In the genomic region with DNA sequence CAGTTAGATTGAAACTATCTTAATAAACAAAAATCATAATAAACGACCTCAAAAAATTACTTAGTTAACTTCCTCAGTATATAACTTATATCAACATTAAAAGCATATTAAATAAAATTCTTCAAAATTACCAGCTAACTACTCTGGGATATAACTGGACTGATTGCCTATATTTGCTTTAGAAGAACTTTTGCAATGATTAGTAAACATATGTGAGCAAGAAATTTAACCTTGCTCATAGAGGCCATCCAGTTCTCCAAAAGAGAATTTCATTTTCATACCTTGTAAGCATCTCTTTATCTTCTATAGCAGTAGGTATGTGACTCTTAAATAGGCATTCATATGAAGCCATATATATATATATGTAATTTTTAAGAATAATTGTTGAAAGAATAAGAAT, we compare ENCODE assay signal across 23 cellular contexts. TPM values are rescaled to one million over a fixed set of nuclear protein-coding genes. Genes with fewer than 3 reads are reported as not detected.
DNase-seq lines count a peak whose midpoint lies in the region; ATAC-seq and TF ChIP-seq lines count a peak whose summit lies in the region.
"Had no signal": no experiment of that assay in that cellular context is flagged by ENCODE, and none has a peak within 500 bp of the region (broad histone marks: within the 10 kb centered on the region; RNA-seq: fewer than 3 reads in every experiment).

No MANE protein-coding gene starts in this region.

- TF ChIP-seq CTCF in KMS-11 (conservative IDR thresholded peaks at IDR 0.05; ENCODE audit: low read depth, low read length) = no peak
- TF ChIP-seq CTCF in neutrophil (IDR thresholded peaks at IDR 0.05) = no peak

- no peaks in the 10 kb centered on the region for H3K9me3 Mint-ChIP-seq in activated CD4-positive, alpha-beta memory T cell treated with anti-CD3 and anti-CD28 coated beads for 36 hours
- H3K9me3 Mint-ChIP-seq in activated CD4-positive, alpha-beta memory T cell treated with anti-CD3 and anti-CD28 coated beads, Interleukin-2, amount 10 ng/mL, durations not matched to agents 7 days and 5 days = no peaks in the 10 kb centered on the region
- H3K9me3 Mint-ChIP-seq in central memory CD8-positive, alpha-beta T cell = no peaks in the 10 kb centered on the region
- H3K9me3 Mint-ChIP-seq: brain had no signal

- H3K4me3 Mint-ChIP-seq in activated CD4-positive, alpha-beta memory T cell treated with anti-CD3 and anti-CD28 coated beads for 36 hours = no peak overlapping the region
- H3K4me3 Mint-ChIP-seq in activated CD4-positive, alpha-beta memory T cell treated with anti-CD3 and anti-CD28 coated beads, Interleukin-2, amount 10 ng/mL, durations not matched to agents 7 days and 5 days = no peak overlapping the region
- H3K4me3 Mint-ChIP-seq in central memory CD8-positive, alpha-beta T cell = peak overlapping the region; percentile 54
- H3K4me3 Mint-ChIP-seq: brain had no signal

- peaks cover 11% of the 10 kb centered on the region for H3K36me3 Mint-ChIP-seq in activated CD4-positive, alpha-beta memory T cell treated with anti-CD3 and anti-CD28 coated beads for 36 hours
- peaks cover 33% of the 10 kb centered on the region for H3K36me3 Mint-ChIP-seq in activated CD4-positive, alpha-beta memory T cell treated with anti-CD3 and anti-CD28 coated beads, Interleukin-2, amount 10 ng/mL, durations not matched to agents 7 days and 5 days (ENCODE audit: low read depth)
- peaks cover 32% of the 10 kb centered on the region for H3K36me3 Mint-ChIP-seq in central memory CD8-positive, alpha-beta T cell (ENCODE audit: insufficient read depth)
- H3K36me3 Mint-ChIP-seq: brain had no signal

- no peaks in the 10 kb centered on the region for H3K27me3 Mint-ChIP-seq in activated CD4-positive, alpha-beta memory T cell treated with anti-CD3 and anti-CD28 coated beads for 36 hours
- no peaks in the 10 kb centered on the region for H3K27me3 Mint-ChIP-seq in activated CD4-positive, alpha-beta memory T cell treated with anti-CD3 and anti-CD28 coated beads, Interleukin-2, amount 10 ng/mL, durations not matched to agents 7 days and 5 days
- no peaks in the 10 kb centered on the region for H3K27me3 Mint-ChIP-seq in central memory CD8-positive, alpha-beta T cell

- peaks cover 97% of the 10 kb centered on the region for H4K20me1 ChIP-seq in KMS-11 (ENCODE audit: insufficient read depth)

- H3K9me3 ChIP-seq in neutrophil = no peaks in the 10 kb centered on the region
- H3K9me3 ChIP-seq: colonic mucosa, stomach, upper lobe of left lung had no signal

- H3K4me3 ChIP-seq in KMS-11 (IDR thresholded peaks at IDR 0.05; ENCODE audit: insufficient read depth, low read depth, low read length) (no peak overlapping the region), neutrophil (ENCODE audit: low read depth in 1 of 2, low read length in 1 of 2) (no peak overlapping the region)
- H3K4me3 ChIP-seq: colonic mucosa, smooth muscle cell, stomach, upper lobe of left lung had no signal

- H3K36me3 ChIP-seq in KMS-11 (ENCODE audit: insufficient read depth) (peaks cover 7% of the 10 kb centered on the region; the same call in 1 of the 2 replicates), neutrophil (no peaks in the 10 kb centered on the region)
- H3K36me3 ChIP-seq: colonic mucosa, stomach, upper lobe of left lung had no signal

- peak overlapping the region; percentile 34 for H3K27ac ChIP-seq in KMS-11
- H3K27ac ChIP-seq in neutrophil = peak overlapping the region; percentile 57
- H3K27ac ChIP-seq: colonic mucosa, stomach had no signal

- H3K4me1 ChIP-seq in KMS-11 (ENCODE audit: low read depth, poor library complexity, severe bottlenecking) (peaks cover 100% of the 10 kb centered on the region), neutrophil (ENCODE audit: control insufficient read depth in 1 of 2, insufficient read depth in 1 of 2, low read depth in 1 of 2, low read length in 1 of 2) (peaks cover 40 to 85% of the 10 kb centered on the region in 2 experiments)
- H3K4me1 ChIP-seq: colonic mucosa had no signal

- H3K27ac Mint-ChIP-seq in activated CD4-positive, alpha-beta memory T cell treated with anti-CD3 and anti-CD28 coated beads for 36 hours = peak overlapping the region; percentile 63
- no peak overlapping the region for H3K27ac Mint-ChIP-seq in activated CD4-positive, alpha-beta memory T cell treated with anti-CD3 and anti-CD28 coated beads, Interleukin-2, amount 10 ng/mL, durations not matched to agents 7 days and 5 days
- H3K27ac Mint-ChIP-seq in central memory CD8-positive, alpha-beta T cell (ENCODE audit: low read depth) = peak overlapping the region; percentile 49
- H3K27ac Mint-ChIP-seq: brain had no signal

- no peak overlapping the region for H2AFZ ChIP-seq in KMS-11 (ENCODE audit: low read depth)

- H3K4me1 Mint-ChIP-seq in activated CD4-positive, alpha-beta memory T cell treated with anti-CD3 and anti-CD28 coated beads for 36 hours (ENCODE audit: low read depth) = peaks cover 76% of the 10 kb centered on the region
- peaks cover 75% of the 10 kb centered on the region for H3K4me1 Mint-ChIP-seq in activated CD4-positive, alpha-beta memory T cell treated with anti-CD3 and anti-CD28 coated beads, Interleukin-2, amount 10 ng/mL, durations not matched to agents 7 days and 5 days
- H3K4me1 Mint-ChIP-seq in central memory CD8-positive, alpha-beta T cell = peaks cover 69% of the 10 kb centered on the region

- in situ Hi-C loops in KBM-7 (cut with MboI; ENCODE audit: low pct_unique_long_range_greater_than_20kb, low sequenced_read_pairs) = loop anchor here (25.0 kb wide), 1 partner anchor 144 kb away; no protein-coding TSS in a partner anchor

- peaks cover 100% of the 10 kb centered on the region for H3K79me2 ChIP-seq in KMS-11 (ENCODE audit: insufficient read depth, low read depth)

- intact Hi-C loops in activated CD4-positive, alpha-beta memory T cell treated with anti-CD3 and anti-CD28 coated beads for 36 hours (cut with micrococcal nuclease) = no loop called here

- CTCF ChIA-PET in activated CD4-positive, alpha-beta memory T cell treated with anti-CD3 and anti-CD28 coated beads for 36 hours (lab: Charles Lee) = no interaction called here
- CTCF ChIA-PET in activated CD4-positive, alpha-beta memory T cell treated with anti-CD3 and anti-CD28 coated beads, Interleukin-2, amount 10 ng/mL, durations not matched to agents 7 days and 5 days (lab: Charles Lee) = no interaction called here

- no peak for ATAC-seq in central memory CD8-positive, alpha-beta T cell (replicated peaks; ENCODE audit: extremely low read depth, poor library complexity, severe bottlenecking)
- ATAC-seq in HG03571 (IDR thresholded peaks at IDR 0.05; ENCODE audit: unreplicated experiment) = no peak
- ATAC-seq in GM21526 (IDR thresholded peaks at IDR 0.05; ENCODE audit: low FRiP score, unreplicated experiment) = no peak
- ATAC-seq: HCT116, left cardiac atrium had no signal

- POLR2A ChIA-PET in activated CD4-positive, alpha-beta memory T cell treated with anti-CD3 and anti-CD28 coated beads for 36 hours (lab: Charles Lee) = interaction anchor here (0.6 kb wide), 1 partner anchor 10 kb away, joined by 3 read pairs; no protein-coding TSS in a partner anchor
- POLR2A ChIA-PET in activated CD4-positive, alpha-beta memory T cell treated with anti-CD3 and anti-CD28 coated beads, Interleukin-2, amount 10 ng/mL, durations not matched to agents 7 days and 5 days (lab: Charles Lee) = interaction anchor here (1.1 kb wide), 1 partner anchor 20 kb away, joined by 3 read pairs; no protein-coding TSS in a partner anchor

- no peak for DNase-seq in activated CD4-positive, alpha-beta memory T cell treated with anti-CD3 and anti-CD28 coated beads for 36 hours
- no peak for DNase-seq in activated CD4-positive, alpha-beta memory T cell treated with anti-CD3 and anti-CD28 coated beads, Interleukin-2, amount 10 ng/mL, durations not matched to agents 7 days and 5 days
- no peak for DNase-seq in central memory CD8-positive, alpha-beta T cell (ENCODE audit: low spot score in 2 of 2)
- no peak for DNase-seq in KBM-7
- DNase-seq: 8988T; activated CD4-positive, alpha-beta T cell treated with anti-CD3 and anti-CD28 coated beads for 4 hours; AML-193; colonic mucosa; left cardiac atrium; MM.1S; NCI-H1436 treated with DMSO at 0.1 percent for 48 hours; NCI-H526 treated with DMSO at 0.1 percent for 48 hours; SHP77; stimulated activated CD4-positive, alpha-beta T cell treated with anti-CD3 and anti-CD28 coated beads, Interleukin-2, amount 100 ng/mL, for 48 hours; stomach; upper lobe of left lung had no signal

- H3K9ac ChIP-seq in KMS-11 = no peak overlapping the region

- H3K27me3 ChIP-seq in KMS-11 (ENCODE audit: insufficient read depth, low read depth) (no peaks in the 10 kb centered on the region), neutrophil (no peaks in the 10 kb centered on the region)
- H3K27me3 ChIP-seq: colonic mucosa, stomach, upper lobe of left lung had no signal

- peak overlapping the region; percentile 49 for H3K4me2 ChIP-seq in KMS-11
- H3K4me2 ChIP-seq: smooth muscle cell had no signal

RNA-seq across cellular contexts. Expression of gene MBNL1, which starts 24.9 kb away (rescaled TPM):
- 100 to 1,000 TPM; 290 to 302 TPM for total RNA-seq in activated CD4-positive, alpha-beta memory T cell treated with anti-CD3 and anti-CD28 coated beads for 36 hours
- 100 to 1,000 TPM; 289 to 305 TPM for total RNA-seq in activated CD4-positive, alpha-beta memory T cell treated with anti-CD3 and anti-CD28 coated beads, Interleukin-2, amount 10 ng/mL, durations not matched to agents 7 days and 5 days
